ENCODE assay signal across 22 cellular contexts in the genomic region with DNA sequence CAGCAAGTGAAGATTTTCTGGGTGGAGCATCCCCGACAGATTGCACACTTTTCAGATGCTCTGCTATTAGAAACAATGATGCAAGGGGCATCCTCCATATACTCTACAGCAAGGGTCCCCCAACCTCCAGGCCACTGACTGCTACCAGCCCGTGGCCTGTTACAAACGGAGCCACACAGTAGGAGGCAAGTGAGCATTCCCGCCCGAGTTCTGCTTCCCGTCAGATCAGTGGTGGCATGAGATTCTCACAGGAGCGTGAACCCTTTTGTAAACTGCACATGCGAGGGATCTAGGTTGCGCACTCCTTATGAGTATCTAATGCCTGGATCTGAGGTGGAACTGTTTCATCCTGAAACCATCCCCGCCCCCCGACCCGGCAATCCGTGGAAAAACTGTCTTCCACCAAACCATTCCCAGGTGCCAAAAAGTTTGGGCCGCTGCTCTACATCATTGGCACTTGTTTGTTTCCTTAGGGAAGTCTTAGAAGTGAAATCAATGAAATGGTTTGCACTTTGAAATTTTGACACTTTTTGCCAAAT. TPM values are rescaled to one million over a fixed set of nuclear protein-coding genes. Genes with fewer than 3 reads are reported as not detected.
A peak's percentile ranks its signal among the peaks of the same experiment; 100 is the strongest.
DNase-seq lines count a peak whose midpoint lies in the region; ATAC-seq, FAIRE-seq and TF ChIP-seq lines count a peak whose summit lies in the region.
"Had no signal": no experiment of that assay in that cellular context is flagged by ENCODE, and none has a peak within 500 bp of the region (broad histone marks: within the 10 kb centered on the region; RNA-seq: fewer than 3 reads in every experiment).

No MANE protein-coding gene starts in this region.

- H3K4me3 ChIP-seq in HepG2 (replicated peaks in 1 of 3; ENCODE audit: insufficient read depth in 1 of 3, low read depth in 2 of 3, low read length in 3 of 3) (no peak overlapping the region), right lobe of liver (no peak overlapping the region), hepatocyte (no peak overlapping the region)
- H3K4me3 ChIP-seq: BLaER1 treated with 17β-estradiol and CSF1 and Interleukin-3, amounts not matched to agents 10 nM and 100 nM; GM12878; GM23248; HAP-1 had no signal

- POLR2A ChIA-PET in HepG2 (lab: Yijun Ruan, JAX), result interaction anchor here (1.2 kb wide), 1 partner anchor 37 kb away, joined by 3 read pairs; no protein-coding TSS in a partner anchor

- WGBS in HepG2 (ENCODE audit: low lambda C conversion rate), result 91% methylated on average over 13 of the region's 14 CpGs
- WGBS in right lobe of liver (ENCODE audit: insufficient coverage, low coverage, low lambda C conversion rate, missing lambda C conversion rate), result 69% methylated on average over 11 of the region's 14 CpGs
- 91% methylated on average over 14 of the region's 14 CpGs for WGBS in hepatocyte (ENCODE audit: low lambda C conversion rate, missing lambda C conversion rate)

- H4K20me1 ChIP-seq in HepG2 (ENCODE audit: insufficient read depth, low read length) (peaks cover 5% of the 10 kb centered on the region; the same call in 1 of the 2 replicates), hepatocyte (ENCODE audit: insufficient read depth, poor library complexity, severe bottlenecking) (no peaks in the 10 kb centered on the region)

- H3K79me2 ChIP-seq in HepG2 (ENCODE audit: insufficient read depth, low read length), result peaks cover 47% of the 10 kb centered on the region
- peaks cover 51% of the 10 kb centered on the region for H3K79me2 ChIP-seq in hepatocyte

- H3K27me3 Mint-ChIP-seq in nephron (ENCODE audit: low read depth), result peaks cover 3% of the 10 kb centered on the region

- FAIRE-seq in HepG2 (lab: Jason Lieb, UNC), result no peak
- FAIRE-seq: GM12878, GM19239 had no signal

- no peak for DNase-seq in HepG2 (ENCODE audit: low spot score)
- DNase-seq in right lobe of liver, result no peak
- DNase-seq in hepatocyte (ENCODE audit: low spot score), result no peak
- no peak for DNase-seq in medulla oblongata (ENCODE audit: extremely low spot score)
- DNase-seq in activated CD4-positive, alpha-beta T cell treated with anti-CD3 and anti-CD28 coated beads, Interleukin-2, amount 50 U/mL, for 48 hours, result no peak
- DNase-seq in DMS53 treated with DMSO at 0.1 percent for 48 hours (lab: John Stamatoyannopoulos, UW; ENCODE audit: unreplicated experiment), result no peak
- DNase-seq: 8988T; Calu3; CD8-positive, alpha-beta T cell; DND-41; EL; GM23248 had no signal

- H3K4me2 ChIP-seq in HepG2 (ENCODE audit: low read depth, low read length) (peak overlapping the region; percentile 11; the same call in 1 of the 2 replicates), hepatocyte (peak overlapping the region; percentile 95)
- H3K4me2 ChIP-seq: BLaER1 treated with 17β-estradiol and CSF1 and Interleukin-3, amounts not matched to agents 10 nM and 100 nM had no signal

- H3K36me3 ChIP-seq in HepG2 (replicated peaks in 1 of 2; ENCODE audit: control insufficient read depth in 1 of 2, insufficient read depth in 2 of 2, low read length in 2 of 2), result peaks cover 0 to 1% of the 10 kb centered on the region in 2 experiments; a peak in 2 of 5 replicates
- H3K36me3 ChIP-seq in right lobe of liver, result no peaks in the 10 kb centered on the region
- H3K36me3 ChIP-seq in hepatocyte (replicated peaks; ENCODE audit: insufficient read depth, low read depth), result no peaks in the 10 kb centered on the region
- H3K36me3 ChIP-seq: HAP-1 had no signal

- H3K9me3 Mint-ChIP-seq in nephron, result no peaks in the 10 kb centered on the region
- H3K9me3 Mint-ChIP-seq: CD8-positive, alpha-beta T cell had no signal

- H3K4me1 ChIP-seq in HepG2 (ENCODE audit: insufficient read depth, low read length) (peaks cover 57% of the 10 kb centered on the region), right lobe of liver (peaks cover 0 to 55% (median 8%) of the 10 kb centered on the region in 4 donors), hepatocyte (ENCODE audit: insufficient read depth) (peaks cover 23% of the 10 kb centered on the region)

- H3K4me3 Mint-ChIP-seq in nephron, result no peak overlapping the region
- H3K4me3 Mint-ChIP-seq: CD8-positive, alpha-beta T cell had no signal

- ATAC-seq in HepG2 (no peak), right lobe of liver (no peak)
- ATAC-seq: CD8-positive, alpha-beta T cell; GM12878 had no signal

- H3K27ac ChIP-seq in HepG2 (ENCODE audit: extremely low read length, insufficient read depth, low read length) (peak overlapping the region; percentile 93), right lobe of liver (peak overlapping the region in 1 of 3 donors; percentile 86), hepatocyte (no peak overlapping the region)
- H3K27ac ChIP-seq: BLaER1 treated with 17β-estradiol and CSF1 and Interleukin-3, amounts not matched to agents 10 nM and 100 nM; GM23248 had no signal

- peak overlapping the region in 2 of 3 experiments; percentile 11 to 33 for H3K27ac Mint-ChIP-seq in nephron
- H3K27ac Mint-ChIP-seq: CD8-positive, alpha-beta T cell had no signal

- H3K36me3 Mint-ChIP-seq in nephron (ENCODE audit: low read depth), result peaks cover 15% of the 10 kb centered on the region

- intact Hi-C loops in HepG2 (cut with micrococcal nuclease; ENCODE audit: unreplicated experiment), result no loop called here
- intact Hi-C loops in right lobe of liver (cut with DNase I), result no loop called here

- no peaks in the 10 kb centered on the region; a peak in 1 of 5 replicates for H3K27me3 ChIP-seq in HepG2 (ENCODE audit: control insufficient read depth in 1 of 2, insufficient read depth in 2 of 2, low read length in 2 of 2)
- H3K27me3 ChIP-seq in right lobe of liver, result no peaks in the 10 kb centered on the region
- no peaks in the 10 kb centered on the region for H3K27me3 ChIP-seq in hepatocyte
- H3K27me3 ChIP-seq: BLaER1 treated with 17β-estradiol and CSF1 and Interleukin-3, amounts not matched to agents 10 nM and 100 nM had no signal

- in situ Hi-C loops in HepG2 (cut with HindIII; ENCODE audit: extremely low pct_ligation_motif_present, low pct_unique_long_range_greater_than_20kb), result no loop called here

- TF ChIP-seq POLR2A in HepG2 (IDR thresholded peaks at IDR 0.05; ENCODE audit: insufficient read depth in 1 of 2, low read depth in 2 of 2, low read length in 2 of 2) (no peak), right lobe of liver (IDR thresholded peaks at IDR 0.05) (no peak)

- no TSS peak for BruUV-seq in HepG2 (replicated peaks; lab: Mats Ljungman, UMichigan)

- TF ChIP-seq CTCF in HepG2 (CRISPR knock-in tag; IDR thresholded peaks at IDR 0.05) (no peak), right lobe of liver (IDR thresholded peaks at IDR 0.05) (no peak), hepatocyte (IDR thresholded peaks at IDR 0.05; ENCODE audit: poor library complexity) (no peak), nephron (IDR thresholded peaks at IDR 0.05; ENCODE audit: unreplicated experiment in 3 of 3) (no peak)

- TF ChIP-seq EP300 in HepG2 (IDR thresholded peaks at IDR 0.05; ENCODE audit: low read depth in 2 of 2, low read length in 2 of 2) (no peak), HepG2 (CRISPR knock-in tag; IDR thresholded peaks at IDR 0.05; ENCODE audit: borderline replicate concordance) (no peak)

- H2AFZ ChIP-seq in HepG2 (ENCODE audit: low read length), result no peak overlapping the region
- H2AFZ ChIP-seq in hepatocyte, result no peak overlapping the region
- H2AFZ ChIP-seq: GM23248 had no signal

- CTCF ChIA-PET in HepG2 (lab: Yijun Ruan, JAX; ENCODE audit: low intra/inter-chr PET ratio, low total read pairs), result no interaction called here

- H3K9ac ChIP-seq in HepG2 (ENCODE audit: insufficient read depth, low read depth, low read length), result no peak overlapping the region
- H3K9ac ChIP-seq: BLaER1 treated with 17β-estradiol and CSF1 and Interleukin-3, amounts not matched to agents 10 nM and 100 nM; GM23248 had no signal

- H3K9me2 ChIP-seq in hepatocyte (replicated peaks; ENCODE audit: insufficient read depth), result no peaks in the 10 kb centered on the region

- TF ChIP-seq RAD21 in HepG2 (CRISPR knock-in tag; IDR thresholded peaks at IDR 0.05), result no peak

- no peaks in the 10 kb centered on the region for H3K9me3 ChIP-seq in HepG2 (ENCODE audit: low read length)
- H3K9me3 ChIP-seq in right lobe of liver, result no peaks in the 10 kb centered on the region
- H3K9me3 ChIP-seq in hepatocyte (ENCODE audit: low read depth), result no peaks in the 10 kb centered on the region
- H3K9me3 ChIP-seq: BLaER1 treated with 17β-estradiol and CSF1 and Interleukin-3, amounts not matched to agents 10 nM and 100 nM; HAP-1 had no signal

- H3K4me1 Mint-ChIP-seq in nephron, result peaks cover 18% of the 10 kb centered on the region

RNA-seq across cellular contexts. Expression of gene FAHD1, which starts 4.6 kb away (rescaled TPM):
- 45.3 and 55.1 TPM in 2 replicates for total RNA-seq in HepG2 (2016; rRNA removed; fragmentation: Illumina TruSeq; extraction: Trizol)
- 8.0 and 8.3 TPM in 2 replicates for total RNA-seq in HepG2 (2016; cell fraction: cytosol; rRNA removed; fragmentation: Illumina TruSeq; extraction: Trizol; ENCODE audit: low read depth)
- 46.8 and 59.4 TPM in 2 replicates for total RNA-seq in HepG2 (2016; cell fraction: insoluble cytoplasmic fraction; rRNA removed; fragmentation: Illumina TruSeq; extraction: Trizol)
- 20.5 and 23.1 TPM in 2 replicates for total RNA-seq in HepG2 (2016; cell fraction: membrane; rRNA removed; fragmentation: Illumina TruSeq; extraction: Trizol)
- 18.8 and 24.7 TPM in 2 replicates for total RNA-seq in HepG2 (2016; cell fraction: nucleus; rRNA removed; fragmentation: Illumina TruSeq; extraction: Trizol)
- 39.0 and 45.0 TPM in 2 replicates for polyA plus RNA-seq in HepG2 (2011; rRNA removed)
- polyA plus RNA-seq in HepG2 (2011; cell fraction: cytosol; rRNA removed), result 57.1 and 75.7 TPM in 2 replicates
- 22.0 and 25.9 TPM in 2 replicates for polyA plus RNA-seq in HepG2 (2011; cell fraction: nucleus; rRNA removed)
- 27.5 and 30.7 TPM in 2 replicates for polyA plus RNA-seq in HepG2 (2012)
- polyA plus RNA-seq in HepG2 (2016; cell fraction: cytosol; fragmentation: Illumina TruSeq; extraction: Trizol; ENCODE audit: low read depth), result 7.4 and 8.6 TPM in 2 replicates
- 61.9 and 65.6 TPM in 2 replicates for polyA plus RNA-seq in HepG2 (2016; cell fraction: insoluble cytoplasmic fraction; fragmentation: Illumina TruSeq; extraction: Trizol; ENCODE audit: low read depth)
- polyA plus RNA-seq in HepG2 (2016; cell fraction: membrane; fragmentation: Illumina TruSeq; extraction: Trizol; ENCODE audit: low read depth), result 16.5 and 18.2 TPM in 2 replicates
- polyA plus RNA-seq in HepG2 (2016; cell fraction: nucleus; fragmentation: Illumina TruSeq; extraction: Trizol; ENCODE audit: insufficient read depth, low read depth), result 23.5 and 28.3 TPM in 2 replicates
- 39.8 and 128 TPM in 2 replicates for polyA minus RNA-seq in HepG2 (2011; rRNA and poly(A)+ RNA removed; ENCODE audit: low replicate concordance)
- polyA minus RNA-seq in HepG2 (2011; cell fraction: cytosol; rRNA and poly(A)+ RNA removed), result 38.0 and 43.7 TPM in 2 replicates
- 41.5 and 42.2 TPM in 2 replicates for polyA minus RNA-seq in HepG2 (2011; cell fraction: nucleus; rRNA and poly(A)+ RNA removed)
- total RNA-seq in right lobe of liver, result 10 to 100 TPM; 25.5 to 96.5 (median 36.0) TPM
- 80.6 and 101 TPM in 2 replicates for total RNA-seq in hepatocyte
- 59.4 and 76.6 TPM in 2 replicates for polyA plus RNA-seq in hepatocyte

RNA-seq across cellular contexts. Expression of gene HAGH, which starts 5.0 kb away (rescaled TPM):
- 55.6 and 70.4 TPM in 2 replicates for total RNA-seq in HepG2 (2016; rRNA removed; fragmentation: Illumina TruSeq; extraction: Trizol)
- total RNA-seq in HepG2 (2016; cell fraction: cytosol; rRNA removed; fragmentation: Illumina TruSeq; extraction: Trizol; ENCODE audit: low read depth), result 53.2 and 53.5 TPM in 2 replicates
- 55.0 and 68.2 TPM in 2 replicates for total RNA-seq in HepG2 (2016; cell fraction: insoluble cytoplasmic fraction; rRNA removed; fragmentation: Illumina TruSeq; extraction: Trizol)
- total RNA-seq in HepG2 (2016; cell fraction: membrane; rRNA removed; fragmentation: Illumina TruSeq; extraction: Trizol), result 61.0 and 73.1 TPM in 2 replicates
- 34.7 and 44.2 TPM in 2 replicates for total RNA-seq in HepG2 (2016; cell fraction: nucleus; rRNA removed; fragmentation: Illumina TruSeq; extraction: Trizol)
- polyA plus RNA-seq in HepG2 (2011; rRNA removed), result 95.4 and 110 TPM in 2 replicates
- polyA plus RNA-seq in HepG2 (2011; cell fraction: cytosol; rRNA removed), result 119 and 163 TPM in 2 replicates
- 106 and 108 TPM in 2 replicates for polyA plus RNA-seq in HepG2 (2011; cell fraction: nucleus; rRNA removed)
- 60.5 and 77.2 TPM in 2 replicates for polyA plus RNA-seq in HepG2 (2012)
- polyA plus RNA-seq in HepG2 (2016; cell fraction: cytosol; fragmentation: Illumina TruSeq; extraction: Trizol; ENCODE audit: low read depth), result 50.0 and 65.6 TPM in 2 replicates
- 79.6 and 80.3 TPM in 2 replicates for polyA plus RNA-seq in HepG2 (2016; cell fraction: insoluble cytoplasmic fraction; fragmentation: Illumina TruSeq; extraction: Trizol; ENCODE audit: low read depth)
- 53.0 and 70.2 TPM in 2 replicates for polyA plus RNA-seq in HepG2 (2016; cell fraction: membrane; fragmentation: Illumina TruSeq; extraction: Trizol; ENCODE audit: low read depth)
- 90.2 and 92.4 TPM in 2 replicates for polyA plus RNA-seq in HepG2 (2016; cell fraction: nucleus; fragmentation: Illumina TruSeq; extraction: Trizol; ENCODE audit: insufficient read depth, low read depth)
- 59.0 and 90.8 TPM in 2 replicates for polyA minus RNA-seq in HepG2 (2011; rRNA and poly(A)+ RNA removed; ENCODE audit: low replicate concordance)
- polyA minus RNA-seq in HepG2 (2011; cell fraction: cytosol; rRNA and poly(A)+ RNA removed), result 25.4 and 27.3 TPM in 2 replicates
- polyA minus RNA-seq in HepG2 (2011; cell fraction: nucleus; rRNA and poly(A)+ RNA removed), result 28.8 and 29.0 TPM in 2 replicates
- total RNA-seq in right lobe of liver, result 100 to 1,000 TPM in 4 of 6 experiments, 10 to 100 TPM in 2; 77.9 to 161 (median 143) TPM
- 55.6 and 69.3 TPM in 2 replicates for total RNA-seq in hepatocyte
- polyA plus RNA-seq in hepatocyte, result 91.7 and 113 TPM in 2 replicates

RNA-seq across cellular contexts. Expression of gene IGFALS, which starts 38.1 kb away (rescaled TPM):
- total RNA-seq in HepG2 (2016; rRNA removed; fragmentation: Illumina TruSeq; extraction: Trizol), result 0.81 and 2.4 TPM in 2 replicates
- total RNA-seq in HepG2 (2016; cell fraction: cytosol; rRNA removed; fragmentation: Illumina TruSeq; extraction: Trizol; ENCODE audit: low read depth), result 0.26 and 0.30 TPM in 2 replicates
- 1.4 and 2.1 TPM in 2 replicates for total RNA-seq in HepG2 (2016; cell fraction: insoluble cytoplasmic fraction; rRNA removed; fragmentation: Illumina TruSeq; extraction: Trizol)
- 0.79 and 0.87 TPM in 2 replicates for total RNA-seq in HepG2 (2016; cell fraction: membrane; rRNA removed; fragmentation: Illumina TruSeq; extraction: Trizol)
- total RNA-seq in HepG2 (2016; cell fraction: nucleus; rRNA removed; fragmentation: Illumina TruSeq; extraction: Trizol), result 2.0 TPM in 2 replicates
- polyA plus RNA-seq in HepG2 (2011; rRNA removed), result 0.34 and 0.95 TPM in 2 replicates
- polyA plus RNA-seq in HepG2 (2011; cell fraction: cytosol; rRNA removed), result 0.55 and 0.68 TPM in 2 replicates
- 2.1 and 2.3 TPM in 2 replicates for polyA plus RNA-seq in HepG2 (2011; cell fraction: nucleus; rRNA removed)
- polyA plus RNA-seq in HepG2 (2012), result 0.31 and 0.49 TPM in 2 replicates
- 0.14 and 0.37 TPM in 2 replicates for polyA plus RNA-seq in HepG2 (2016; cell fraction: cytosol; fragmentation: Illumina TruSeq; extraction: Trizol; ENCODE audit: low read depth)
- polyA plus RNA-seq in HepG2 (2016; cell fraction: insoluble cytoplasmic fraction; fragmentation: Illumina TruSeq; extraction: Trizol; ENCODE audit: low read depth), result 0.97 and 1.1 TPM in 2 replicates
- polyA plus RNA-seq in HepG2 (2016; cell fraction: membrane; fragmentation: Illumina TruSeq; extraction: Trizol; ENCODE audit: low read depth), result 0.45 and 0.69 TPM in 2 replicates
- polyA plus RNA-seq in HepG2 (2016; cell fraction: nucleus; fragmentation: Illumina TruSeq; extraction: Trizol; ENCODE audit: insufficient read depth, low read depth), result 2.3 and 2.7 TPM in 2 replicates
- polyA minus RNA-seq in HepG2 (2011; rRNA and poly(A)+ RNA removed; ENCODE audit: low replicate concordance), result 1.5 TPM in 1 of 2 replicates, not detected in the other
- polyA minus RNA-seq in HepG2 (2011; cell fraction: cytosol; rRNA and poly(A)+ RNA removed), result 0.59 TPM in 1 of 2 replicates, not detected in the other
- 0.50 and 0.77 TPM in 2 replicates for polyA minus RNA-seq in HepG2 (2011; cell fraction: nucleus; rRNA and poly(A)+ RNA removed)
- 100 to 1,000 TPM in 1 of 6 experiments, 10 to 100 TPM in 5; 38.7 to 124 (median 85.3) TPM for total RNA-seq in right lobe of liver
- total RNA-seq in hepatocyte, result 10.6 and 11.2 TPM in 2 replicates
- 10.7 and 12.6 TPM in 2 replicates for polyA plus RNA-seq in hepatocyte
- total RNA-seq: A673, Calu3, G401, GM23248, H4 had no signal
- polyA plus RNA-seq: AG04450, GM23248 had no signal

RNA-seq across cellular contexts. Expression of gene MEIOB, which starts 40.4 kb away (rescaled TPM):
- not detected in 2 replicates for total RNA-seq in HepG2 (2016; rRNA removed; fragmentation: Illumina TruSeq; extraction: Trizol)
- total RNA-seq in HepG2 (2016; cell fraction: cytosol; rRNA removed; fragmentation: Illumina TruSeq; extraction: Trizol; ENCODE audit: low read depth), result not detected in 2 replicates
- total RNA-seq in HepG2 (2016; cell fraction: insoluble cytoplasmic fraction; rRNA removed; fragmentation: Illumina TruSeq; extraction: Trizol), result not detected in 2 replicates
- total RNA-seq in HepG2 (2016; cell fraction: membrane; rRNA removed; fragmentation: Illumina TruSeq; extraction: Trizol), result not detected in 2 replicates
- not detected in 2 replicates for total RNA-seq in HepG2 (2016; cell fraction: nucleus; rRNA removed; fragmentation: Illumina TruSeq; extraction: Trizol)
- polyA plus RNA-seq in HepG2 (2011; rRNA removed), result 0.05 and 0.17 TPM in 2 replicates
- 0.09 TPM in 1 of 2 replicates, not detected in the other for polyA plus RNA-seq in HepG2 (2011; cell fraction: cytosol; rRNA removed)
- polyA plus RNA-seq in HepG2 (2011; cell fraction: nucleus; rRNA removed), result 0.31 and 0.38 TPM in 2 replicates
- 0.16 TPM in 1 of 2 replicates, not detected in the other for polyA plus RNA-seq in HepG2 (2012)
- not detected in 2 replicates for polyA plus RNA-seq in HepG2 (2016; cell fraction: cytosol; fragmentation: Illumina TruSeq; extraction: Trizol; ENCODE audit: low read depth)
- polyA plus RNA-seq in HepG2 (2016; cell fraction: insoluble cytoplasmic fraction; fragmentation: Illumina TruSeq; extraction: Trizol; ENCODE audit: low read depth), result 0.13 TPM in 1 of 2 replicates, not detected in the other
- polyA plus RNA-seq in HepG2 (2016; cell fraction: membrane; fragmentation: Illumina TruSeq; extraction: Trizol; ENCODE audit: low read depth), result not detected in 2 replicates
- not detected in 2 replicates for polyA plus RNA-seq in HepG2 (2016; cell fraction: nucleus; fragmentation: Illumina TruSeq; extraction: Trizol; ENCODE audit: insufficient read depth, low read depth)
- polyA minus RNA-seq in HepG2 (2011; rRNA and poly(A)+ RNA removed; ENCODE audit: low replicate concordance), result 0.44 TPM in 1 of 2 replicates, not detected in the other
- polyA minus RNA-seq in HepG2 (2011; cell fraction: cytosol; rRNA and poly(A)+ RNA removed), result not detected in 2 replicates
- polyA minus RNA-seq in HepG2 (2011; cell fraction: nucleus; rRNA and poly(A)+ RNA removed), result 0.39 and 1.1 TPM in 2 replicates
- total RNA-seq in right lobe of liver, result under 1 TPM in 2 of 6 experiments, not detected in 4; 0.39 to 0.40 TPM
- 0.60 TPM in 1 of 2 replicates, not detected in the other for total RNA-seq in hepatocyte
- 0.28 TPM in 1 of 2 replicates, not detected in the other for polyA plus RNA-seq in hepatocyte
- total RNA-seq: Calu3; CD8-positive, alpha-beta T cell; GM23248; HT-29 had no signal

RNA-seq across cellular contexts. Expression of gene NUBP2, which starts 48.8 kb away (rescaled TPM):
- total RNA-seq in HepG2 (2016; rRNA removed; fragmentation: Illumina TruSeq; extraction: Trizol), result 43.8 and 61.5 TPM in 2 replicates
- 45.7 and 50.6 TPM in 2 replicates for total RNA-seq in HepG2 (2016; cell fraction: cytosol; rRNA removed; fragmentation: Illumina TruSeq; extraction: Trizol; ENCODE audit: low read depth)
- 43.0 and 67.3 TPM in 2 replicates for total RNA-seq in HepG2 (2016; cell fraction: insoluble cytoplasmic fraction; rRNA removed; fragmentation: Illumina TruSeq; extraction: Trizol)
- 59.0 and 63.2 TPM in 2 replicates for total RNA-seq in HepG2 (2016; cell fraction: membrane; rRNA removed; fragmentation: Illumina TruSeq; extraction: Trizol)
- total RNA-seq in HepG2 (2016; cell fraction: nucleus; rRNA removed; fragmentation: Illumina TruSeq; extraction: Trizol), result 26.2 and 29.2 TPM in 2 replicates
- polyA plus RNA-seq in HepG2 (2011; rRNA removed), result 25.7 and 33.5 TPM in 2 replicates
- polyA plus RNA-seq in HepG2 (2011; cell fraction: cytosol; rRNA removed), result 26.7 and 51.2 TPM in 2 replicates
- 80.7 and 89.5 TPM in 2 replicates for polyA plus RNA-seq in HepG2 (2011; cell fraction: nucleus; rRNA removed)
- 19.8 and 31.7 TPM in 2 replicates for polyA plus RNA-seq in HepG2 (2012)
- polyA plus RNA-seq in HepG2 (2016; cell fraction: cytosol; fragmentation: Illumina TruSeq; extraction: Trizol; ENCODE audit: low read depth), result 46.9 and 52.9 TPM in 2 replicates
- polyA plus RNA-seq in HepG2 (2016; cell fraction: insoluble cytoplasmic fraction; fragmentation: Illumina TruSeq; extraction: Trizol; ENCODE audit: low read depth), result 40.4 and 46.6 TPM in 2 replicates
- 47.2 and 53.9 TPM in 2 replicates for polyA plus RNA-seq in HepG2 (2016; cell fraction: membrane; fragmentation: Illumina TruSeq; extraction: Trizol; ENCODE audit: low read depth)
- 63.4 and 63.9 TPM in 2 replicates for polyA plus RNA-seq in HepG2 (2016; cell fraction: nucleus; fragmentation: Illumina TruSeq; extraction: Trizol; ENCODE audit: insufficient read depth, low read depth)
- polyA minus RNA-seq in HepG2 (2011; rRNA and poly(A)+ RNA removed; ENCODE audit: low replicate concordance), result 21.1 and 26.9 TPM in 2 replicates
- polyA minus RNA-seq in HepG2 (2011; cell fraction: cytosol; rRNA and poly(A)+ RNA removed), result 14.3 and 16.7 TPM in 2 replicates
- polyA minus RNA-seq in HepG2 (2011; cell fraction: nucleus; rRNA and poly(A)+ RNA removed), result 12.1 and 14.0 TPM in 2 replicates
- total RNA-seq in right lobe of liver, result 10 to 100 TPM; 21.1 to 90.3 (median 32.6) TPM
- 72.7 and 85.4 TPM in 2 replicates for total RNA-seq in hepatocyte
- polyA plus RNA-seq in hepatocyte, result 92.9 and 101 TPM in 2 replicates
